ENCODE assay signal across 16 cellular contexts in genomic region chrX:109264878-109265277, GRCh38.
DNase-seq lines count a peak whose midpoint lies in the region; ATAC-seq and TF ChIP-seq lines count a peak whose summit lies in the region.
"Had no signal": no experiment of that assay in that cellular context is flagged by ENCODE, and none has a peak within 500 bp of the region (broad histone marks: within the 10 kb centered on the region; RNA-seq: fewer than 3 reads in every experiment).

No MANE protein-coding gene starts in this region.

- H3K9me2 ChIP-seq in SK-N-SH: no peaks in the 10 kb centered on the region

- no peaks in the 10 kb centered on the region for H3K9me3 ChIP-seq in SK-N-SH

- H3K27ac ChIP-seq in SK-N-SH (ENCODE audit: low read depth in 2 of 2, low read length in 1 of 2): no peak overlapping the region
- H3K27ac ChIP-seq: coronary artery had no signal

- no peak for TF ChIP-seq CTCF in SK-N-SH (IDR thresholded peaks at IDR 0.05)

- no peak overlapping the region for H3K4me2 ChIP-seq in SK-N-SH

- no peak overlapping the region for H3K9ac ChIP-seq in SK-N-SH

- TF ChIP-seq RAD21 in SK-N-SH (IDR thresholded peaks at IDR 0.05; ENCODE audit: low read length): no peak

- no peaks in the 10 kb centered on the region for H4K20me1 ChIP-seq in SK-N-SH (ENCODE audit: insufficient read depth)

- H3K36me3 ChIP-seq in SK-N-SH (replicated peaks in 1 of 2; ENCODE audit: control insufficient read depth in 1 of 2, insufficient read depth in 2 of 2, low read length in 1 of 2): no peaks in the 10 kb centered on the region

- no peaks in the 10 kb centered on the region for H3K79me2 ChIP-seq in SK-N-SH (ENCODE audit: insufficient read depth)

- peak; percentile 47 for ATAC-seq in GM18505 (IDR thresholded peaks at IDR 0.05; ENCODE audit: unreplicated experiment)
- ATAC-seq in GM19455 (IDR thresholded peaks at IDR 0.05; ENCODE audit: unreplicated experiment): peak; percentile 76
- peak; percentile 62 for ATAC-seq in HG02623 (IDR thresholded peaks at IDR 0.05; ENCODE audit: unreplicated experiment)
- ATAC-seq in HG03354 (IDR thresholded peaks at IDR 0.05; ENCODE audit: poor library complexity, severe bottlenecking, unreplicated experiment): peak; percentile 56
- ATAC-seq: naive thymus-derived CD8-positive, alpha-beta T cell had no signal

- H3F3A ChIP-seq in SK-N-SH (replicated peaks; ENCODE audit: insufficient read depth): no peaks in the 10 kb centered on the region

- no peak for TF ChIP-seq POLR2A in GM18505 (IDR thresholded peaks at IDR 0.05; ENCODE audit: borderline replicate concordance, extremely low read depth, insufficient read depth, insufficient read length)

- no peak for DNase-seq in posterior vena cava (ENCODE audit: low spot score)
- no peak for DNase-seq in NCI-H2171 (lab: John Stamatoyannopoulos, UW)
- DNase-seq in SK-N-SH: no peak
- no peak for DNase-seq in DMS53 (lab: John Stamatoyannopoulos, UW)
- DNase-seq: activated CD8-positive, alpha-beta memory T cell treated with anti-CD3 and anti-CD28 coated beads, Interleukin-2, amount 50 U/mL, for 4 hours; activated naive CD4-positive, alpha-beta T cell treated with Interleukin-2 at 50 U/mL for 16 hours; DMS79 treated with DMSO at 0.1 percent for 48 hours; naive thymus-derived CD8-positive, alpha-beta T cell; posterior cingulate gyrus; stimulated activated naive CD4-positive, alpha-beta T cell had no signal

- CTCF ChIA-PET in SK-N-SH (lab: Yijun Ruan, JAX): no interaction called here

- no peaks in the 10 kb centered on the region for H3K27me3 ChIP-seq in SK-N-SH (ENCODE audit: insufficient read depth)

- WGBS in SK-N-SH (ENCODE audit: low lambda C conversion rate): 0% methylated on average over 1 of the region's 1 CpG

- no peak for TF ChIP-seq EP300 in SK-N-SH (IDR thresholded peaks at IDR 0.05; ENCODE audit: borderline replicate concordance in 1 of 2, low read depth in 1 of 2, low read length in 1 of 2)

- no peak overlapping the region for H2AFZ ChIP-seq in SK-N-SH (ENCODE audit: low read depth)

- intact Hi-C loops in posterior vena cava (cut with DNase I): no loop called here

- H3K4me3 ChIP-seq in SK-N-SH (ENCODE audit: low read depth in 2 of 2, low read length in 1 of 2): no peak overlapping the region
- H3K4me3 ChIP-seq: coronary artery, lung had no signal

- POLR2A ChIA-PET in SK-N-SH (lab: Yijun Ruan, JAX): no interaction called here

- H3K4me1 ChIP-seq in SK-N-SH (ENCODE audit: control insufficient read depth in 1 of 2, insufficient read depth in 2 of 2, low read depth in 1 of 2, low read length in 1 of 2): no peaks in the 10 kb centered on the region

TF ChIP-seq in SK-N-SH, 30 proteins besides CTCF, POLR2A, EP300 and RAD21:
- TF ChIP-seq FOSL2 (IDR thresholded peaks at IDR 0.05; ENCODE audit: borderline replicate concordance, low read depth): no peak
- no peak for TF ChIP-seq PBX3 (IDR thresholded peaks at IDR 0.05)
- no peak for TF ChIP-seq TEAD4 (IDR thresholded peaks at IDR 0.05; ENCODE audit: borderline replicate concordance, insufficient read depth)
